In the genomic region with DNA sequence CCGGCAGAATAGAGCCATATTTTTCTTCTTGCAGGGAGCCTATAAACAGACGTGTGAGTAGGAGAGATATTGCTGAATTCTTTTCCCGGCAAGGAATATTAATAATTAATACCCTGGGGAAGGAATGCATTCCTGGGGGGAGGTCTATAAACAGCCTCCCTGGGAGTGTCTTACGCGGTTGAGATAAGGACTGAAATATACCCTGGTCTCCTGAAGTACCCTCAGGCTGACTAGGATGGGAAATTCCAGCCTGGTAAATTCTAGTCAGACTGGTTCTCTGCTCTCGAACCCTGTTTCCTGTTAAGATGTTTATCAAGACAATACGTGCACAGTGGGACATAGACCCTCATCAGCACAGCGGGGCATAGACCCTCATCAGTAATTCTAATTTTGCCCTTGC, we compare ENCODE assay signal across 7 cellular contexts. TPM values are rescaled to one million over a fixed set of nuclear protein-coding genes. Genes with fewer than 3 reads are reported as not detected.
"Had no signal": no experiment of that assay in that cellular context is flagged by ENCODE, and none has a peak within 500 bp of the region (broad histone marks: within the 10 kb centered on the region; RNA-seq: fewer than 3 reads in every experiment).

No MANE protein-coding gene starts in this region.

RNA-seq across cellular contexts. Expression of gene ZNF705A, which starts 15.2 kb away (rescaled TPM):
- total RNA-seq: GM23248, H4, H7, HepG2, HFFc6, HT1080 had no signal
- polyA plus RNA-seq: GM23248, HepG2, IgD-negative memory B cell had no signal

RNA-seq across cellular contexts. Expression of gene CLEC4A, which starts 18.2 kb away (rescaled TPM):
- total RNA-seq: GM23248, H4, H7, HepG2, HT1080 had no signal
